ENCODE assay signal across 13 cellular contexts in genomic region chr16:87178177-87178863, GRCh38.
DNase-seq lines count a peak whose midpoint lies in the region; ATAC-seq and TF ChIP-seq lines count a peak whose summit lies in the region.
"Had no signal": no experiment of that assay in that cellular context is flagged by ENCODE, and none has a peak within 500 bp of the region (broad histone marks: within the 10 kb centered on the region; RNA-seq: fewer than 3 reads in every experiment).

No MANE protein-coding gene starts in this region.

- peaks cover 8% of the 10 kb centered on the region for H3K27me3 Mint-ChIP-seq in brain

- H3K27ac ChIP-seq in foreskin keratinocyte: no peak overlapping the region
- H3K27ac ChIP-seq: KMS-11 had no signal

- H3K27ac Mint-ChIP-seq in brain: peak overlapping the region in 3 of 5 experiments; percentile 4 to 91 (median 8)
- H3K27ac Mint-ChIP-seq: activated T-helper 17 cell treated with anti-CD3 and anti-CD28 coated beads, Interleukin-2, amount 50 U/mL, for 72 hours had no signal

- no peaks in the 10 kb centered on the region for H3K27me3 ChIP-seq in foreskin keratinocyte

- H3K9me3 Mint-ChIP-seq in brain: peaks cover 0 to 4% (median 0%) of the 10 kb centered on the region in 5 experiments
- H3K9me3 Mint-ChIP-seq: activated T-helper 17 cell treated with anti-CD3 and anti-CD28 coated beads, Interleukin-2, amount 50 U/mL, for 72 hours had no signal

- intact Hi-C loops in sciatic nerve (cut with DNase I): no loop called here

- TF ChIP-seq CTCF in brain (conservative IDR thresholded peaks at IDR 0.05) (no peak), foreskin keratinocyte (conservative IDR thresholded peaks at IDR 0.05) (no peak)

- H3K4me1 ChIP-seq in foreskin keratinocyte: no peaks in the 10 kb centered on the region
- H3K4me1 ChIP-seq: Caco-2 had no signal

- peak; percentile 27 for DNase-seq in M059J (ENCODE audit: low read depth)
- peak; percentile 50 for DNase-seq in iPS-NIHi11 (ENCODE audit: low spot score)
- DNase-seq in sciatic nerve (ENCODE audit: low spot score): peak; percentile 68
- DNase-seq in D341Med (ENCODE audit: low spot score): no peak
- no peak for DNase-seq in foreskin keratinocyte
- no peak for DNase-seq in SIG-M5 (lab: John Stamatoyannopoulos, UW)
- DNase-seq in activated naive CD4-positive, alpha-beta T cell treated with Interleukin-2 at 50 U/mL for 16 hours: no peak
- DNase-seq: activated CD4-positive, alpha-beta T cell treated with anti-CD3 and anti-CD28 coated beads for 1 hour; Caco-2; cortex of kidney had no signal

- H3K4me3 Mint-ChIP-seq in brain: peak overlapping the region in 3 of 5 experiments; percentile 8 to 35 (median 24)
- H3K4me3 Mint-ChIP-seq: activated T-helper 17 cell treated with anti-CD3 and anti-CD28 coated beads, Interleukin-2, amount 50 U/mL, for 72 hours had no signal

- H3K4me1 Mint-ChIP-seq in brain: peaks cover 19% of the 10 kb centered on the region
- H3K4me1 Mint-ChIP-seq: activated T-helper 17 cell treated with anti-CD3 and anti-CD28 coated beads, Interleukin-2, amount 50 U/mL, for 72 hours had no signal

- ATAC-seq in sciatic nerve (peak; percentile 84), foreskin keratinocyte (no peak)
- ATAC-seq: activated T-helper 17 cell treated with anti-CD3 and anti-CD28 coated beads, Interleukin-2, amount 50 U/mL, for 72 hours had no signal

- H3K36me3 Mint-ChIP-seq in brain: no peaks in the 10 kb centered on the region

Comparison
In these comparisons a context has a peak if more than half of its experiments do, and no peak if none do; other contexts are left out.
1. DNase-seq: peak in M059J (single experiment), iPS-NIHi11 (single experiment) and sciatic nerve (single experiment); none in D341Med (single experiment), foreskin keratinocyte (0 of 2), SIG-M5 (single experiment) and activated naive CD4-positive, alpha-beta T cell treated with Interleukin-2 at 50 U/mL for 16 hours (single experiment).